11 cellular contexts compared by ENCODE assay signal in genomic region chr1:205298191-205298994, GRCh38. TPM values are rescaled to one million over a fixed set of nuclear protein-coding genes. Genes with fewer than 3 reads are reported as not detected.
DNase-seq lines count a peak whose midpoint lies in the region; ATAC-seq, FAIRE-seq and TF ChIP-seq lines count a peak whose summit lies in the region.
"Had no signal": no experiment of that assay in that cellular context is flagged by ENCODE, and none has a peak within 500 bp of the region (broad histone marks: within the 10 kb centered on the region; RNA-seq: fewer than 3 reads in every experiment).

No MANE protein-coding gene starts in this region.

- DNase-seq in HepG2 (ENCODE audit: low spot score): peak; percentile 84
- DNase-seq in right lobe of liver: no peak
- DNase-seq in SK-N-DZ (ENCODE audit: low spot score): peak; percentile 58
- DNase-seq in foreskin keratinocyte: peak; percentile 99 to 100
- no peak for DNase-seq in type B pancreatic cell (ENCODE audit: extremely low spot score, unreplicated experiment)
- no peak for DNase-seq in NCI-H446 treated with DMSO at 0.1 percent for 48 hours (lab: John Stamatoyannopoulos, UW)
- no peak for DNase-seq in C1 segment of cervical spinal cord (lab: John Stamatoyannopoulos, UW)
- DNase-seq: GF-D8, T-helper 2 cell had no signal

- H3K9me3 Mint-ChIP-seq in type B pancreatic cell: no peaks in the 10 kb centered on the region

- TF ChIP-seq CTCF in HepG2 (CRISPR knock-in tag; IDR thresholded peaks at IDR 0.05) (no peak), right lobe of liver (IDR thresholded peaks at IDR 0.05) (no peak), foreskin keratinocyte (conservative IDR thresholded peaks at IDR 0.05) (no peak), type B pancreatic cell (conservative IDR thresholded peaks at IDR 0.05) (no peak)

- H4K20me1 ChIP-seq in HepG2 (ENCODE audit: insufficient read depth, low read length): no peaks in the 10 kb centered on the region

- no peaks in the 10 kb centered on the region for H3K9me3 ChIP-seq in HepG2 (ENCODE audit: low read length)
- no peaks in the 10 kb centered on the region for H3K9me3 ChIP-seq in right lobe of liver

- H3K27me3 ChIP-seq in HepG2 (ENCODE audit: control insufficient read depth in 1 of 2, insufficient read depth in 2 of 2, low read length in 2 of 2) (no peaks in the 10 kb centered on the region), right lobe of liver (no peaks in the 10 kb centered on the region), foreskin keratinocyte (no peaks in the 10 kb centered on the region)

- no TSS peak for BruUV-seq in HepG2 (replicated peaks; lab: Mats Ljungman, UMichigan)

- peaks cover 0 to 4% of the 10 kb centered on the region in 2 experiments; a peak in 1 of 5 replicates for H3K36me3 ChIP-seq in HepG2 (replicated peaks in 1 of 2; ENCODE audit: control insufficient read depth in 1 of 2, insufficient read depth in 2 of 2, low read length in 2 of 2)
- peaks cover 0 to 8% (median 3%) of the 10 kb centered on the region in 4 donors for H3K36me3 ChIP-seq in right lobe of liver

- H3K4me3 ChIP-seq in HepG2 (replicated peaks in 1 of 3; ENCODE audit: insufficient read depth in 1 of 3, low read depth in 2 of 3, low read length in 3 of 3) (0 out of 6 replicates have a peak overlapping the region, but pooled peaks of 1 of the 3 experiments have one; percentile 7), right lobe of liver (no peak overlapping the region)

- peaks cover 57% of the 10 kb centered on the region for H3K4me1 Mint-ChIP-seq in type B pancreatic cell (ENCODE audit: unreplicated experiment)

- 25% methylated on average over 9 of the region's 9 CpGs for WGBS in HepG2 (ENCODE audit: low lambda C conversion rate)
- WGBS in right lobe of liver (ENCODE audit: insufficient coverage, low coverage, low lambda C conversion rate, missing lambda C conversion rate): 77% methylated on average over 8 of the region's 9 CpGs

- TF ChIP-seq RAD21 in HepG2 (CRISPR knock-in tag; IDR thresholded peaks at IDR 0.05): no peak

- TF ChIP-seq EP300 in HepG2 (IDR thresholded peaks at IDR 0.05; ENCODE audit: low read depth in 2 of 2, low read length in 2 of 2) (no peak), HepG2 (CRISPR knock-in tag; IDR thresholded peaks at IDR 0.05; ENCODE audit: borderline replicate concordance) (no peak)

- H3K9ac ChIP-seq in HepG2 (ENCODE audit: insufficient read depth, low read depth, low read length): no peak overlapping the region; the same call in none of the 2 replicates

- POLR2A ChIA-PET in HepG2 (lab: Yijun Ruan, JAX): interaction anchor here (1.1 to 2.7 kb wide), 3 partner anchors 14 to 25 kb away, joined by 3 to 22 read pairs (median 5); no protein-coding TSS in a partner anchor

- no peaks in the 10 kb centered on the region for H3K79me2 ChIP-seq in HepG2 (ENCODE audit: insufficient read depth, low read length)

- no peak overlapping the region for H3K27ac ChIP-seq in HepG2 (ENCODE audit: extremely low read length, insufficient read depth, low read length)
- no peak overlapping the region for H3K27ac ChIP-seq in right lobe of liver
- H3K27ac ChIP-seq in foreskin keratinocyte: peak overlapping the region; percentile 86

- in situ Hi-C loops in HepG2 (cut with HindIII; ENCODE audit: extremely low pct_ligation_motif_present, low pct_unique_long_range_greater_than_20kb): no loop called here

- TF ChIP-seq POLR2A in HepG2 (IDR thresholded peaks at IDR 0.05; ENCODE audit: insufficient read depth in 1 of 2, low read depth in 2 of 2, low read length in 2 of 2) (no peak), right lobe of liver (IDR thresholded peaks at IDR 0.05) (no peak)

- H3K4me1 ChIP-seq in HepG2 (ENCODE audit: insufficient read depth, low read length) (peaks cover 82% of the 10 kb centered on the region), right lobe of liver (peaks cover 0 to 24% (median 7%) of the 10 kb centered on the region in 4 donors), foreskin keratinocyte (peaks cover 62% of the 10 kb centered on the region)

- H3K36me3 Mint-ChIP-seq in type B pancreatic cell: peaks cover 6% of the 10 kb centered on the region

- CTCF ChIA-PET in HepG2 (lab: Yijun Ruan, JAX; ENCODE audit: low intra/inter-chr PET ratio, low total read pairs): no interaction called here

- H3K27ac Mint-ChIP-seq in type B pancreatic cell: peak overlapping the region; percentile 82

- H2AFZ ChIP-seq in HepG2 (ENCODE audit: low read length): no peak overlapping the region

- peak overlapping the region; percentile 21 for H3K4me2 ChIP-seq in HepG2 (ENCODE audit: low read depth, low read length)

- intact Hi-C loops in HepG2 (cut with micrococcal nuclease; ENCODE audit: unreplicated experiment): no loop called here
- intact Hi-C loops in right lobe of liver (cut with DNase I): no loop called here

- peak overlapping the region; percentile 39 for H3K4me3 Mint-ChIP-seq in type B pancreatic cell

- H3K27me3 Mint-ChIP-seq in type B pancreatic cell: no peaks in the 10 kb centered on the region

- FAIRE-seq in HepG2 (lab: Jason Lieb, UNC): no peak
- FAIRE-seq: endometrium had no signal

- ATAC-seq in HepG2 (no peak), right lobe of liver (no peak), foreskin keratinocyte (peak; percentile 77), GM21576 (IDR thresholded peaks at IDR 0.05; ENCODE audit: unreplicated experiment) (no peak)

TF ChIP-seq in HepG2, 621 proteins besides CTCF, POLR2A, EP300 and RAD21 (continues in another document):
- TF ChIP-seq ZNF235 (CRISPR knock-in tag; IDR thresholded peaks at IDR 0.05; ENCODE audit: borderline replicate concordance) (no peak), GPN1 (CRISPR knock-in tag; IDR thresholded peaks at IDR 0.05; ENCODE audit: borderline replicate concordance) (no peak), DMAP1 (CRISPR knock-in tag; IDR thresholded peaks at IDR 0.05) (no peak)

RNA-seq across cellular contexts. Expression of gene NUAK2, which starts 23.2 kb away (rescaled TPM):
- total RNA-seq in HepG2 (2016; rRNA removed; fragmentation: Illumina TruSeq; extraction: Trizol) (1.1 and 1.2 TPM in 2 replicates), right lobe of liver (1 to 10 TPM in 5 of 6 experiments, under 1 TPM in 1; 0.88 to 5.1 (median 2.1) TPM), foreskin keratinocyte (15.1 and 21.6 TPM in 2 replicates), type B pancreatic cell (ENCODE audit: low replicate concordance) (13.5 and 17.7 TPM in 2 replicates)
- 0.10 and 0.18 TPM in 2 replicates for total RNA-seq in HepG2 (2016; cell fraction: cytosol; rRNA removed; fragmentation: Illumina TruSeq; extraction: Trizol; ENCODE audit: low read depth)
- 0.79 and 1.1 TPM in 2 replicates for total RNA-seq in HepG2 (2016; cell fraction: insoluble cytoplasmic fraction; rRNA removed; fragmentation: Illumina TruSeq; extraction: Trizol)
- 0.65 and 0.71 TPM in 2 replicates for total RNA-seq in HepG2 (2016; cell fraction: membrane; rRNA removed; fragmentation: Illumina TruSeq; extraction: Trizol)
- total RNA-seq in HepG2 (2016; cell fraction: nucleus; rRNA removed; fragmentation: Illumina TruSeq; extraction: Trizol): 1.5 and 1.6 TPM in 2 replicates
- polyA plus RNA-seq in HepG2 (2011; rRNA removed) (0.68 and 0.75 TPM in 2 replicates), foreskin keratinocyte (9.5 and 12.4 TPM in 2 replicates)
- 0.47 and 0.54 TPM in 2 replicates for polyA plus RNA-seq in HepG2 (2011; cell fraction: cytosol; rRNA removed)
- 1.2 TPM in 2 replicates for polyA plus RNA-seq in HepG2 (2011; cell fraction: nucleus; rRNA removed)
- polyA plus RNA-seq in HepG2 (2012): 0.35 and 0.38 TPM in 2 replicates
- 0.17 and 0.19 TPM in 2 replicates for polyA plus RNA-seq in HepG2 (2016; cell fraction: cytosol; fragmentation: Illumina TruSeq; extraction: Trizol; ENCODE audit: low read depth)
- polyA plus RNA-seq in HepG2 (2016; cell fraction: insoluble cytoplasmic fraction; fragmentation: Illumina TruSeq; extraction: Trizol; ENCODE audit: low read depth): 0.99 and 1.4 TPM in 2 replicates
- polyA plus RNA-seq in HepG2 (2016; cell fraction: membrane; fragmentation: Illumina TruSeq; extraction: Trizol; ENCODE audit: low read depth): 0.41 and 0.78 TPM in 2 replicates
- 2.5 and 3.1 TPM in 2 replicates for polyA plus RNA-seq in HepG2 (2016; cell fraction: nucleus; fragmentation: Illumina TruSeq; extraction: Trizol; ENCODE audit: insufficient read depth, low read depth)
- 1.7 and 4.8 TPM in 2 replicates for polyA minus RNA-seq in HepG2 (2011; rRNA and poly(A)+ RNA removed; ENCODE audit: low replicate concordance)
- polyA minus RNA-seq in HepG2 (2011; cell fraction: cytosol; rRNA and poly(A)+ RNA removed): 0.89 and 1.3 TPM in 2 replicates
- polyA minus RNA-seq in HepG2 (2011; cell fraction: nucleus; rRNA and poly(A)+ RNA removed): 1.2 and 1.7 TPM in 2 replicates
- polyA plus RNA-seq in SK-N-DZ (2014; cell fraction: cytosol; rRNA removed): 1.3 and 1.6 TPM in 2 replicates
- polyA plus RNA-seq in SK-N-DZ (2014; cell fraction: nucleus; rRNA removed): 0.13 and 0.60 TPM in 2 replicates

RNA-seq across cellular contexts. Expression of gene KLHDC8A, which starts 58.3 kb away (rescaled TPM):
- not detected in 2 replicates for total RNA-seq in HepG2 (2016; rRNA removed; fragmentation: Illumina TruSeq; extraction: Trizol)
- not detected in 2 replicates for total RNA-seq in HepG2 (2016; cell fraction: cytosol; rRNA removed; fragmentation: Illumina TruSeq; extraction: Trizol; ENCODE audit: low read depth)
- total RNA-seq in HepG2 (2016; cell fraction: insoluble cytoplasmic fraction; rRNA removed; fragmentation: Illumina TruSeq; extraction: Trizol): not detected in 2 replicates
- total RNA-seq in HepG2 (2016; cell fraction: membrane; rRNA removed; fragmentation: Illumina TruSeq; extraction: Trizol): not detected in 2 replicates
- total RNA-seq in HepG2 (2016; cell fraction: nucleus; rRNA removed; fragmentation: Illumina TruSeq; extraction: Trizol): not detected in 2 replicates
- not detected in 2 replicates for polyA plus RNA-seq in HepG2 (2011; rRNA removed)
- not detected in 2 replicates for polyA plus RNA-seq in HepG2 (2011; cell fraction: cytosol; rRNA removed)
- not detected in 2 replicates for polyA plus RNA-seq in HepG2 (2011; cell fraction: nucleus; rRNA removed)
- not detected in 2 replicates for polyA plus RNA-seq in HepG2 (2012)
- not detected in 2 replicates for polyA plus RNA-seq in HepG2 (2016; cell fraction: cytosol; fragmentation: Illumina TruSeq; extraction: Trizol; ENCODE audit: low read depth)
- not detected in 2 replicates for polyA plus RNA-seq in HepG2 (2016; cell fraction: insoluble cytoplasmic fraction; fragmentation: Illumina TruSeq; extraction: Trizol; ENCODE audit: low read depth)
- not detected in 2 replicates for polyA plus RNA-seq in HepG2 (2016; cell fraction: membrane; fragmentation: Illumina TruSeq; extraction: Trizol; ENCODE audit: low read depth)
- not detected in 2 replicates for polyA plus RNA-seq in HepG2 (2016; cell fraction: nucleus; fragmentation: Illumina TruSeq; extraction: Trizol; ENCODE audit: insufficient read depth, low read depth)
- 0.77 TPM in 1 of 2 replicates, not detected in the other for polyA minus RNA-seq in HepG2 (2011; rRNA and poly(A)+ RNA removed; ENCODE audit: low replicate concordance)
- polyA minus RNA-seq in HepG2 (2011; cell fraction: cytosol; rRNA and poly(A)+ RNA removed): not detected in 2 replicates
- not detected in 2 replicates for polyA minus RNA-seq in HepG2 (2011; cell fraction: nucleus; rRNA and poly(A)+ RNA removed)
- under 1 TPM in 2 of 6 experiments, not detected in 4; 0.22 to 0.44 TPM for total RNA-seq in right lobe of liver
- polyA plus RNA-seq in SK-N-DZ (2014; cell fraction: cytosol; rRNA removed): 1.4 and 1.8 TPM in 2 replicates
- polyA plus RNA-seq in SK-N-DZ (2014; cell fraction: nucleus; rRNA removed): 0.33 and 0.57 TPM in 2 replicates
- not detected in 2 replicates for total RNA-seq in foreskin keratinocyte
- not detected in 2 replicates for polyA plus RNA-seq in foreskin keratinocyte
- total RNA-seq in type B pancreatic cell (ENCODE audit: low replicate concordance): 0.50 and 3.9 TPM in 2 replicates

Comparison
In these comparisons a context has a peak if more than half of its experiments do, and no peak if none do; other contexts are left out.
1. DNase-seq: peak in HepG2 (single experiment), SK-N-DZ (single experiment) and foreskin keratinocyte (2 of 2); none in right lobe of liver (0 of 3), type B pancreatic cell (single experiment), NCI-H446 treated with DMSO at 0.1 percent for 48 hours (single experiment) and C1 segment of cervical spinal cord (0 of 14).